ENCODE assay signal across 8 cellular contexts in genomic region chr3:125437631-125438435, GRCh38.
DNase-seq lines count a peak whose midpoint lies in the region; ATAC-seq and TF ChIP-seq lines count a peak whose summit lies in the region.

No MANE protein-coding gene starts in this region.

- H2AFZ ChIP-seq in SU-DHL-6 (ENCODE audit: low read depth, low read length, severe bottlenecking) = no peak overlapping the region

- H4K20me1 ChIP-seq in SU-DHL-6 (ENCODE audit: low read depth, low read length) = no peaks in the 10 kb centered on the region

- H3K9ac ChIP-seq in SU-DHL-6 (ENCODE audit: low read length) = no peak overlapping the region

- H3F3A ChIP-seq in SU-DHL-6 (ENCODE audit: insufficient read depth) = peaks cover 4% of the 10 kb centered on the region; the same call in 1 of the 2 replicates

- no peaks in the 10 kb centered on the region for H3K9me3 ChIP-seq in SU-DHL-6 (ENCODE audit: insufficient read depth, low read length)

- TF ChIP-seq CTCF in SU-DHL-6 (IDR thresholded peaks at IDR 0.05; ENCODE audit: insufficient read depth, low read length, poor library complexity, severe bottlenecking) (peak; percentile 87), retinal pigment epithelial cell (conservative IDR thresholded peaks at IDR 0.05; ENCODE audit: low read depth, low read length) (peak; percentile 99)

- intact Hi-C loops in left ventricle myocardium superior (cut with micrococcal nuclease) = loop anchor here (5.0 kb wide), 1 partner anchor 436 kb away; no protein-coding TSS in a partner anchor

- no peaks in the 10 kb centered on the region for H3K9me2 ChIP-seq in SU-DHL-6 (replicated peaks; ENCODE audit: insufficient read depth, low read length)

- H3K27me3 ChIP-seq in H7 (ENCODE audit: control insufficient read depth, insufficient read depth, low read length) (no peaks in the 10 kb centered on the region), SU-DHL-6 (ENCODE audit: low read length) (no peaks in the 10 kb centered on the region)

- ATAC-seq in left ventricle myocardium superior (peak; percentile 49), HG02938 (IDR thresholded peaks at IDR 0.05; ENCODE audit: unreplicated experiment) (no peak), GM19023 (IDR thresholded peaks at IDR 0.05; ENCODE audit: unreplicated experiment) (no peak)

- no peak overlapping the region for H3K27ac ChIP-seq in SU-DHL-6 (ENCODE audit: low read depth, low read length)

- H3K4me3 ChIP-seq in H7 (ENCODE audit: insufficient read depth, low read depth, low read length) = no peak overlapping the region
- H3K4me3 ChIP-seq in SU-DHL-6 (ENCODE audit: insufficient read depth, low read length, poor library complexity, severe bottlenecking) = no peak overlapping the region
- no peak overlapping the region for H3K4me3 ChIP-seq in retinal pigment epithelial cell (ENCODE audit: low read length)

- no peaks in the 10 kb centered on the region for H3K79me2 ChIP-seq in SU-DHL-6 (ENCODE audit: insufficient read depth, low read length)

- peak; percentile 77 for DNase-seq in AG20443 (ENCODE audit: low spot score)
- DNase-seq in H7 = peak; percentile 64
- DNase-seq in amniotic stem cell (lab: John Stamatoyannopoulos, UW) = peak; percentile 15
- DNase-seq in left ventricle myocardium superior = peak; percentile 53
- no peak for DNase-seq in retinal pigment epithelial cell (ENCODE audit: low read depth)

- H3K36me3 ChIP-seq in H7 (replicated peaks; ENCODE audit: control insufficient read depth, insufficient read depth, low read length) (no peaks in the 10 kb centered on the region), SU-DHL-6 (ENCODE audit: low read length) (no peaks in the 10 kb centered on the region)

- H3K4me2 ChIP-seq in SU-DHL-6 (ENCODE audit: low read depth, low read length, poor library complexity, severe bottlenecking) = no peak overlapping the region
